ENCODE assay signal across 2 cellular contexts in genomic region chr7:95931460-95932232, GRCh38.
TF ChIP-seq lines count a peak whose summit lies in the region.

No MANE protein-coding gene starts in this region.

TF ChIP-seq in HepG2, 621 proteins besides CTCF, POLR2A, EP300 and RAD21:
- TF ChIP-seq, protein P1, sequence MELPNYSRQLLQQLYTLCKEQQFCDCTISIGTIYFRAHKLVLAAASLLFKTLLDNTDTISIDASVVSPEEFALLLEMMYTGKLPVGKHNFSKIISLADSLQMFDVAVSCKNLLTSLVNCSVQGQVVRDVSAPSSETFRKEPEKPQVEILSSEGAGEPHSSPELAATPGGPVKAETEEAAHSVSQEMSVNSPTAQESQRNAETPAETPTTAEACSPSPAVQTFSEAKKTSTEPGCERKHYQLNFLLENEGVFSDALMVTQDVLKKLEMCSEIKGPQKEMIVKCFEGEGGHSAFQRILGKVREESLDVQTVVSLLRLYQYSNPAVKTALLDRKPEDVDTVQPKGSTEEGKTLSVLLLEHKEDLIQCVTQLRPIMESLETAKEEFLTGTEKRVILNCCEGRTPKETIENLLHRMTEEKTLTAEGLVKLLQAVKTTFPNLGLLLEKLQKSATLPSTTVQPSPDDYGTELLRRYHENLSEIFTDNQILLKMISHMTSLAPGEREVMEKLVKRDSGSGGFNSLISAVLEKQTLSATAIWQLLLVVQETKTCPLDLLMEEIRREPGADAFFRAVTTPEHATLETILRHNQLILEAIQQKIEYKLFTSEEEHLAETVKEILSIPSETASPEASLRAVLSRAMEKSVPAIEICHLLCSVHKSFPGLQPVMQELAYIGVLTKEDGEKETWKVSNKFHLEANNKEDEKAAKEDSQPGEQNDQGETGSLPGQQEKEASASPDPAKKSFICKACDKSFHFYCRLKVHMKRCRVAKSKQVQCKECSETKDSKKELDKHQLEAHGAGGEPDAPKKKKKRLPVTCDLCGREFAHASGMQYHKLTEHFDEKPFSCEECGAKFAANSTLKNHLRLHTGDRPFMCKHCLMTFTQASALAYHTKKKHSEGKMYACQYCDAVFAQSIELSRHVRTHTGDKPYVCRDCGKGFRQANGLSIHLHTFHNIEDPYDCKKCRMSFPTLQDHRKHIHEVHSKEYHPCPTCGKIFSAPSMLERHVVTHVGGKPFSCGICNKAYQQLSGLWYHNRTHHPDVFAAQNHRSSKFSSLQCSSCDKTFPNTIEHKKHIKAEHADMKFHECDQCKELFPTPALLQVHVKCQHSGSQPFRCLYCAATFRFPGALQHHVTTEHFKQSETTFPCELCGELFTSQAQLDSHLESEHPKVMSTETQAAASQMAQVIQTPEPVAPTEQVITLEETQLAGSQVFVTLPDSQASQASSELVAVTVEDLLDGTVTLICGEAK (IDR thresholded peaks at IDR 0.05): peak; percentile 19; the same call in 1 of the 2 replicates
- TF ChIP-seq, protein P1 (CRISPR knock-in tag; IDR thresholded peaks at IDR 0.05): peak; percentile 87
- no peak for TF ChIP-seq ZNF879 (CRISPR knock-in tag; IDR thresholded peaks at IDR 0.05)
- no peak for TF ChIP-seq SRY (CRISPR knock-in tag; IDR thresholded peaks at IDR 0.05)
- no peak for TF ChIP-seq ZNF337 (CRISPR knock-in tag; IDR thresholded peaks at IDR 0.05; ENCODE audit: borderline replicate concordance, low read depth)
- no peak for TF ChIP-seq ZNF761 (CRISPR knock-in tag; conservative IDR thresholded peaks at IDR 0.05)
TF ChIP-seq in HepG2: peak in this region for 1.

TF ChIP-seq in K562, 482 proteins besides CTCF, POLR2A, EP300 and RAD21 (continued from another document):
- TF ChIP-seq, protein P1 (IDR thresholded peaks at IDR 0.05): peak; percentile 96
- TF ChIP-seq, protein P1 (CRISPR knock-in tag; IDR thresholded peaks at IDR 0.05): peak; percentile 95
- TF ChIP-seq ETV1 (tag; conservative IDR thresholded peaks at IDR 0.05; ENCODE audit: low read depth): no peak
- no peak for TF ChIP-seq ELK3 (CRISPR knock-in tag; IDR thresholded peaks at IDR 0.05)
